13 cellular contexts compared by ENCODE assay signal in genomic region chr5:141491323-141492167, GRCh38. TPM values are rescaled to one million over a fixed set of nuclear protein-coding genes. Genes with fewer than 3 reads are reported as not detected.
DNase-seq lines count a peak whose midpoint lies in the region; ATAC-seq, FAIRE-seq and TF ChIP-seq lines count a peak whose summit lies in the region.
"Had no signal": no experiment of that assay in that cellular context is flagged by ENCODE, and none has a peak within 500 bp of the region (broad histone marks: within the 10 kb centered on the region; RNA-seq: fewer than 3 reads in every experiment).

No MANE protein-coding gene starts in this region.

- H3K27ac Mint-ChIP-seq in GM23338: no peak overlapping the region
- H3K27ac Mint-ChIP-seq in activated T-helper 2 cell treated with anti-CD3 and anti-CD28 coated beads, Interferon-gamma antibody, Interleukin-2, Interleukin-4, amounts not matched to agents 10 μg/mL and 5 μg/mL and 100 μg/mL, durations not matched to agents 14 hours and 24 hours and 36 hours: no peak overlapping the region
- peak overlapping the region in 1 of 2 donors; percentile 59 for H3K27ac Mint-ChIP-seq in natural killer cell treated with Interleukin-12 subunit alpha and Interleukin-12 subunit beta and Interleukin-15 and Interleukin-18, amount 100 ng/mL, for 72 hours

- H3F3A ChIP-seq in GM23338 (replicated peaks; ENCODE audit: low read depth): 0 out of 2 replicates have a peak, but pooled peaks cover 10% of the 10 kb centered on the region

- peak; percentile 58 for FAIRE-seq in GM12892 (lab: Jason Lieb, UNC)
- FAIRE-seq in HTR-8/SVneo (lab: Jason Lieb, UNC): no peak
- no peak for FAIRE-seq in GM19239 (lab: Jason Lieb, UNC)
- FAIRE-seq: astrocyte, H54 had no signal

- peaks cover 58% of the 10 kb centered on the region for H3K4me1 Mint-ChIP-seq in GM23338
- H3K4me1 Mint-ChIP-seq in activated T-helper 2 cell treated with anti-CD3 and anti-CD28 coated beads, Interferon-gamma antibody, Interleukin-2, Interleukin-4, amounts not matched to agents 10 μg/mL and 5 μg/mL and 100 μg/mL, durations not matched to agents 14 hours and 24 hours and 36 hours (ENCODE audit: low read depth): peaks cover 4% of the 10 kb centered on the region
- peaks cover 4 to 9% of the 10 kb centered on the region in 2 donors for H3K4me1 Mint-ChIP-seq in natural killer cell treated with Interleukin-12 subunit alpha and Interleukin-12 subunit beta and Interleukin-15 and Interleukin-18, amount 100 ng/mL, for 72 hours (ENCODE audit: low read depth in 2 of 2)

- ATAC-seq in GM23338 (peak; percentile 47), left colon (no peak)
- no peak for ATAC-seq in natural killer cell treated with Interleukin-12 subunit alpha and Interleukin-12 subunit beta and Interleukin-15 and Interleukin-18, amount 100 ng/mL, for 72 hours

- H3K27ac ChIP-seq in GM23338 (ENCODE audit: low read depth): no peak overlapping the region
- H3K27ac ChIP-seq: KMS-11 had no signal

- H3K36me3 ChIP-seq in GM23338 (ENCODE audit: insufficient read depth): no peaks in the 10 kb centered on the region

- TF ChIP-seq CTCF in GM23338 (conservative IDR thresholded peaks at IDR 0.05; ENCODE audit: low read depth in 2 of 2): peak; percentile 30 to 35

- H3K36me3 Mint-ChIP-seq in GM23338 (ENCODE audit: low read depth): peaks cover 15% of the 10 kb centered on the region
- H3K36me3 Mint-ChIP-seq in activated T-helper 2 cell treated with anti-CD3 and anti-CD28 coated beads, Interferon-gamma antibody, Interleukin-2, Interleukin-4, amounts not matched to agents 10 μg/mL and 5 μg/mL and 100 μg/mL, durations not matched to agents 14 hours and 24 hours and 36 hours (ENCODE audit: low read depth): no peaks in the 10 kb centered on the region
- no peaks in the 10 kb centered on the region for H3K36me3 Mint-ChIP-seq in natural killer cell treated with Interleukin-12 subunit alpha and Interleukin-12 subunit beta and Interleukin-15 and Interleukin-18, amount 100 ng/mL, for 72 hours

- H3K4me3 Mint-ChIP-seq in GM23338: peak overlapping the region; percentile 77
- H3K4me3 Mint-ChIP-seq in activated T-helper 2 cell treated with anti-CD3 and anti-CD28 coated beads, Interferon-gamma antibody, Interleukin-2, Interleukin-4, amounts not matched to agents 10 μg/mL and 5 μg/mL and 100 μg/mL, durations not matched to agents 14 hours and 24 hours and 36 hours (ENCODE audit: low read depth): peak overlapping the region; percentile 32
- H3K4me3 Mint-ChIP-seq in natural killer cell treated with Interleukin-12 subunit alpha and Interleukin-12 subunit beta and Interleukin-15 and Interleukin-18, amount 100 ng/mL, for 72 hours: peak overlapping the region; percentile 79

- peaks cover 41% of the 10 kb centered on the region for H3K4me1 ChIP-seq in GM23338 (ENCODE audit: insufficient read depth)

- peaks cover 65% of the 10 kb centered on the region for H3K27me3 ChIP-seq in GM23338 (ENCODE audit: insufficient read depth)

- no peaks in the 10 kb centered on the region for H3K9me3 Mint-ChIP-seq in GM23338
- no peaks in the 10 kb centered on the region for H3K9me3 Mint-ChIP-seq in activated T-helper 2 cell treated with anti-CD3 and anti-CD28 coated beads, Interferon-gamma antibody, Interleukin-2, Interleukin-4, amounts not matched to agents 10 μg/mL and 5 μg/mL and 100 μg/mL, durations not matched to agents 14 hours and 24 hours and 36 hours
- H3K9me3 Mint-ChIP-seq in natural killer cell treated with Interleukin-12 subunit alpha and Interleukin-12 subunit beta and Interleukin-15 and Interleukin-18, amount 100 ng/mL, for 72 hours: no peaks in the 10 kb centered on the region

- no peaks in the 10 kb centered on the region for H3K79me2 ChIP-seq in GM23338 (replicated peaks; ENCODE audit: insufficient read depth)

- H3K4me2 ChIP-seq in GM23338: peak overlapping the region; percentile 93
- H3K4me2 ChIP-seq: KMS-11 had no signal

- H3K27me3 Mint-ChIP-seq in GM23338 (ENCODE audit: insufficient read depth, low read depth, poor library complexity): peaks cover 60% of the 10 kb centered on the region
- peaks cover 59% of the 10 kb centered on the region for H3K27me3 Mint-ChIP-seq in activated T-helper 2 cell treated with anti-CD3 and anti-CD28 coated beads, Interferon-gamma antibody, Interleukin-2, Interleukin-4, amounts not matched to agents 10 μg/mL and 5 μg/mL and 100 μg/mL, durations not matched to agents 14 hours and 24 hours and 36 hours (ENCODE audit: low read depth)
- H3K27me3 Mint-ChIP-seq in natural killer cell treated with Interleukin-12 subunit alpha and Interleukin-12 subunit beta and Interleukin-15 and Interleukin-18, amount 100 ng/mL, for 72 hours: peaks cover 37 to 46% of the 10 kb centered on the region in 2 donors

- H3K9me2 ChIP-seq in GM23338 (ENCODE audit: insufficient read depth): no peaks in the 10 kb centered on the region

- TF ChIP-seq POLR2A in GM12892 (IDR thresholded peaks at IDR 0.05; ENCODE audit: low read depth, low read length): no peak

- no peak for DNase-seq in GM12892 (ENCODE audit: insufficient read length)
- peak; percentile 75 for DNase-seq in GM23338 (ENCODE audit: low spot score)
- DNase-seq in activated T-helper 2 cell treated with anti-CD3 and anti-CD28 coated beads, Interferon-gamma antibody, Interleukin-2, Interleukin-4, amounts not matched to agents 10 μg/mL and 5 μg/mL and 100 μg/mL, durations not matched to agents 14 hours and 24 hours and 36 hours (ENCODE audit: low spot score): no peak
- no peak for DNase-seq in natural killer cell treated with Interleukin-12 subunit alpha and Interleukin-12 subunit beta and Interleukin-15 and Interleukin-18, amount 100 ng/mL, for 72 hours (ENCODE audit: low spot score)
- no peak for DNase-seq in left colon
- DNase-seq in stimulated activated naive CD4-positive, alpha-beta T cell treated with Interleukin-2 at 50 U/mL for 16 hours (lab: John Stamatoyannopoulos, UW): no peak
- no peak for DNase-seq in HTR-8/SVneo (ENCODE audit: insufficient read length, low spot score)
- no peak for DNase-seq in GM19239 (ENCODE audit: insufficient read length, low spot score)
- DNase-seq: foreskin fibroblast, NCI-H774 had no signal

- peaks cover 3% of the 10 kb centered on the region; the same call in 1 of the 2 replicates for H4K20me1 ChIP-seq in GM23338 (replicated peaks; ENCODE audit: insufficient read depth)

- peak overlapping the region; percentile 76 for H3K4me3 ChIP-seq in GM23338

- intact Hi-C loops in activated T-helper 2 cell treated with anti-CD3 and anti-CD28 coated beads, Interferon-gamma antibody, Interleukin-2, Interleukin-4, amounts not matched to agents 10 μg/mL and 5 μg/mL and 100 μg/mL, durations not matched to agents 14 hours and 24 hours and 36 hours (cut with micrococcal nuclease): no loop called here
- intact Hi-C loops in left colon (cut with DNase I, micrococcal nuclease): no loop called here

- peak overlapping the region; percentile 59 for H2AFZ ChIP-seq in GM23338

TF ChIP-seq in GM23338, 12 proteins besides CTCF, POLR2A, EP300 and RAD21 (continues in another document):
- TF ChIP-seq ZNF114 (CRISPR knock-in tag; IDR thresholded peaks at IDR 0.05) (no peak), POLR2AphosphoS5 (IDR thresholded peaks at IDR 0.05; ENCODE audit: low read depth) (no peak), ETS1 (IDR thresholded peaks at IDR 0.05) (0 out of 2 replicates have a peak, but pooled peaks have one; percentile 1), EZH2 (IDR thresholded peaks at IDR 0.05; ENCODE audit: low read depth, unreplicated experiment) (peak; percentile 64), NANOG (IDR thresholded peaks at IDR 0.05; ENCODE audit: borderline replicate concordance) (no peak), CREB1 (CRISPR knock-in tag; IDR thresholded peaks at IDR 0.05; ENCODE audit: low read depth) (peak; percentile 12; the same call in 1 of the 2 replicates), STAT1 (IDR thresholded peaks at IDR 0.05; ENCODE audit: unreplicated experiment) (no peak)

RNA-seq across cellular contexts. Expression of gene PCDHGC5, which starts 2.7 kb away (rescaled TPM):
- 0.32 TPM for polyA plus RNA-seq in GM12892 (2012; ENCODE audit: missing spikeins)
- total RNA-seq in GM23338 (2014; rRNA removed; shearing (Covaris generic)): 0.54 and 1.5 TPM in 2 replicates
- polyA plus RNA-seq in GM23338 (2016; fragmentation: Nextera tagmentation; extraction: Ambion mirVana): 0.16 TPM in 1 of 2 replicates, not detected in the other
- total RNA-seq in activated T-helper 2 cell treated with anti-CD3 and anti-CD28 coated beads, Interferon-gamma antibody, Interleukin-2, Interleukin-4, amounts not matched to agents 10 μg/mL and 5 μg/mL and 100 μg/mL, durations not matched to agents 14 hours and 24 hours and 36 hours: not detected in 2 replicates
- under 1 TPM in 1 of 2 donors, not detected in 1; 0.17 TPM for total RNA-seq in natural killer cell treated with Interleukin-12 subunit alpha and Interleukin-12 subunit beta and Interleukin-15 and Interleukin-18, amount 100 ng/mL, for 72 hours
- total RNA-seq in left colon: under 1 TPM; 0.75 to 0.76 TPM

RNA-seq across cellular contexts. Expression of gene PCDHGC4, which starts 6.7 kb away (rescaled TPM):
- 0.38 TPM for polyA plus RNA-seq in GM12892 (2012; ENCODE audit: missing spikeins)
- total RNA-seq in GM23338 (2014; rRNA removed; shearing (Covaris generic)): 2.3 and 3.0 TPM in 2 replicates
- polyA plus RNA-seq in GM23338 (2016; fragmentation: Nextera tagmentation; extraction: Ambion mirVana): 0.31 TPM in 1 of 2 replicates, not detected in the other
- total RNA-seq in activated T-helper 2 cell treated with anti-CD3 and anti-CD28 coated beads, Interferon-gamma antibody, Interleukin-2, Interleukin-4, amounts not matched to agents 10 μg/mL and 5 μg/mL and 100 μg/mL, durations not matched to agents 14 hours and 24 hours and 36 hours: not detected in 2 replicates
- total RNA-seq in natural killer cell treated with Interleukin-12 subunit alpha and Interleukin-12 subunit beta and Interleukin-15 and Interleukin-18, amount 100 ng/mL, for 72 hours: under 1 TPM in 1 of 2 donors, not detected in 1; 0.26 TPM
- under 1 TPM; 0.64 to 0.92 TPM for total RNA-seq in left colon

RNA-seq across cellular contexts. Expression of gene PCDHGC3, which starts 15.8 kb away (rescaled TPM):
- polyA plus RNA-seq in GM12892 (2012; ENCODE audit: missing spikeins): 9.2 TPM
- 12.9 and 13.3 TPM in 2 replicates for total RNA-seq in GM23338 (2014; rRNA removed; shearing (Covaris generic))
- polyA plus RNA-seq in GM23338 (2016; fragmentation: Nextera tagmentation; extraction: Ambion mirVana): 13.8 and 14.4 TPM in 2 replicates
- 0.21 and 0.23 TPM in 2 replicates for total RNA-seq in activated T-helper 2 cell treated with anti-CD3 and anti-CD28 coated beads, Interferon-gamma antibody, Interleukin-2, Interleukin-4, amounts not matched to agents 10 μg/mL and 5 μg/mL and 100 μg/mL, durations not matched to agents 14 hours and 24 hours and 36 hours
- 1 to 10 TPM in 1 of 2 donors, under 1 TPM in 1; 0.33 to 1.8 TPM for total RNA-seq in natural killer cell treated with Interleukin-12 subunit alpha and Interleukin-12 subunit beta and Interleukin-15 and Interleukin-18, amount 100 ng/mL, for 72 hours
- 10 to 100 TPM; 15.3 to 16.0 TPM for total RNA-seq in left colon
